ENCODE assay signal across 9 cellular contexts in the genomic region with DNA sequence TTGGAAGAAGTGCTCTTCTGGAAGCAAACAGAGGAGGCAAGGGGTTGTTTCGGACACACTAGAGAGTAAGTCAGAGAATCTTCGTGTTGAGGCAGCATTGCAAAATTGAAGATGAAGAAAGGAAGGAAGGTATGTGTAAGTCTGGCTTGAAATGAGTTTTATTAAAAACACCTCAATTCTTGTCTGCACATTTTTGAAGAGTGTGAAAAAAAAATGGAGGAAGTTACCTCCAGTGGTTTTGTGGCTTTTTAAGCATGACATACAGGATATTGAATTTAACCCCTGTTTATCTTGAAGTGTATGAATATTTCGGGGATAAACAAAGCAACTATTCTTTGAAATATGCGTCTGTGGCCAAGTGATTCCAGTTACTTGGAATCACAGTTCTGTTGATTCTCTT.
DNase-seq lines count a peak whose midpoint lies in the region; ATAC-seq, FAIRE-seq and TF ChIP-seq lines count a peak whose summit lies in the region.
"Had no signal": no experiment of that assay in that cellular context is flagged by ENCODE, and none has a peak within 500 bp of the region (broad histone marks: within the 10 kb centered on the region; RNA-seq: fewer than 3 reads in every experiment).

No MANE protein-coding gene starts in this region.

- CTCF ChIA-PET in CD4-positive, alpha-beta T cell (lab: Charles Lee), result interaction anchor here (5.0 kb wide), 1 partner anchor 48 kb away, joined by 35 read pairs; no protein-coding TSS in a partner anchor

- H3K9me3 Mint-ChIP-seq in CD4-positive, alpha-beta T cell, result no peaks in the 10 kb centered on the region
- H3K9me3 Mint-ChIP-seq in astrocyte (ENCODE audit: unreplicated experiment), result no peaks in the 10 kb centered on the region
- H3K9me3 Mint-ChIP-seq in naive thymus-derived CD8-positive, alpha-beta T cell, result peaks cover 0 to 2% (median 0%) of the 10 kb centered on the region in 9 donors

- peak; percentile 58 for ATAC-seq in CD4-positive, alpha-beta T cell (ENCODE audit: poor library complexity)
- ATAC-seq in naive thymus-derived CD8-positive, alpha-beta T cell, result peak; percentile 46 to 63
- ATAC-seq in HG02970 (IDR thresholded peaks at IDR 0.05; ENCODE audit: low FRiP score, unreplicated experiment) (no peak), GM21381 (IDR thresholded peaks at IDR 0.05; ENCODE audit: unreplicated experiment) (no peak)

- POLR2A ChIA-PET in CD4-positive, alpha-beta T cell (lab: Charles Lee), result interaction anchor here (1.0 to 10.9 kb wide), 5 partner anchors 18 to 115 kb away, joined by 3 to 167 read pairs (median 18); no protein-coding TSS in a partner anchor
- POLR2A ChIA-PET in naive thymus-derived CD8-positive, alpha-beta T cell (lab: Charles Lee), result interaction anchor here (1.1 to 3.7 kb wide), 4 partner anchors 20 to 48 kb away, joined by 3 to 21 read pairs (median 7); no protein-coding TSS in a partner anchor

- H2AFZ ChIP-seq in astrocyte (ENCODE audit: low read depth, low read length), result no peak overlapping the region
- H2AFZ ChIP-seq: hepatocyte had no signal

- H3K27me3 ChIP-seq in CD4-positive, alpha-beta T cell (ENCODE audit: control insufficient read depth, insufficient read depth, low read length), result no peaks in the 10 kb centered on the region
- H3K27me3 ChIP-seq in astrocyte (ENCODE audit: insufficient read depth, low read length), result no peaks in the 10 kb centered on the region
- H3K27me3 ChIP-seq: hepatocyte had no signal

- H3K4me1 ChIP-seq in astrocyte (ENCODE audit: insufficient read depth, low read length), result peaks cover 19% of the 10 kb centered on the region

- H3K4me1 Mint-ChIP-seq in CD4-positive, alpha-beta T cell (ENCODE audit: low read depth), result peaks cover 73% of the 10 kb centered on the region
- peaks cover 44% of the 10 kb centered on the region for H3K4me1 Mint-ChIP-seq in astrocyte (ENCODE audit: low read depth, unreplicated experiment)
- H3K4me1 Mint-ChIP-seq in naive thymus-derived CD8-positive, alpha-beta T cell, result peaks cover 19 to 71% (median 48%) of the 10 kb centered on the region in 4 donors

- no peak for DNase-seq in CD4-positive, alpha-beta T cell
- DNase-seq in KBM-7, result peak; percentile 67
- DNase-seq in astrocyte (ENCODE audit: low read depth), result peak; percentile 77
- peak in 5 of 10 donors; percentile 33 to 88 (median 84) for DNase-seq in naive thymus-derived CD8-positive, alpha-beta T cell
- DNase-seq in cortex of kidney (lab: John Stamatoyannopoulos, UW), result no peak
- DNase-seq in head of caudate nucleus, result no peak

- H3K27ac Mint-ChIP-seq in CD4-positive, alpha-beta T cell, result peak overlapping the region; percentile 99
- H3K27ac Mint-ChIP-seq in astrocyte (ENCODE audit: unreplicated experiment), result peak overlapping the region; percentile 73
- H3K27ac Mint-ChIP-seq in naive thymus-derived CD8-positive, alpha-beta T cell, result peak overlapping the region; percentile 95 to 100 (median 99)

- peak overlapping the region; percentile 99 for H3K4me3 Mint-ChIP-seq in CD4-positive, alpha-beta T cell
- no peak overlapping the region for H3K4me3 Mint-ChIP-seq in astrocyte (ENCODE audit: unreplicated experiment)
- peak overlapping the region; percentile 80 to 100 (median 96) for H3K4me3 Mint-ChIP-seq in naive thymus-derived CD8-positive, alpha-beta T cell

- peak overlapping the region; percentile 36 for H3K4me2 ChIP-seq in astrocyte (ENCODE audit: low read length)

- no peaks in the 10 kb centered on the region for H3K9me3 ChIP-seq in CD4-positive, alpha-beta T cell (ENCODE audit: control insufficient read depth, low read length)
- no peaks in the 10 kb centered on the region for H3K9me3 ChIP-seq in astrocyte (ENCODE audit: insufficient read depth, low read depth, low read length)

- H3K9ac ChIP-seq in astrocyte (ENCODE audit: low read length), result no peak overlapping the region

- no peaks in the 10 kb centered on the region for H3K79me2 ChIP-seq in astrocyte (ENCODE audit: insufficient read depth, low read length)
- H3K79me2 ChIP-seq: hepatocyte had no signal

- FAIRE-seq in astrocyte (lab: Jason Lieb, UNC), result peak; percentile 39

- H3K36me3 ChIP-seq in astrocyte (ENCODE audit: insufficient read depth, low read length), result no peaks in the 10 kb centered on the region

- peaks cover 41% of the 10 kb centered on the region for H3K36me3 Mint-ChIP-seq in CD4-positive, alpha-beta T cell (ENCODE audit: low read depth)
- H3K36me3 Mint-ChIP-seq in astrocyte (ENCODE audit: low read depth, unreplicated experiment), result no peaks in the 10 kb centered on the region
- H3K36me3 Mint-ChIP-seq in naive thymus-derived CD8-positive, alpha-beta T cell, result no peaks in the 10 kb centered on the region

- peak overlapping the region; percentile 82 for H3K27ac ChIP-seq in CD4-positive, alpha-beta T cell (ENCODE audit: low read depth, low read length)
- H3K27ac ChIP-seq in astrocyte (ENCODE audit: low read depth, low read length), result no peak overlapping the region

- intact Hi-C loops in CD4-positive, alpha-beta T cell (cut with DNase I, micrococcal nuclease), result loop anchor here in 1 of 2 experiments (5.0 kb wide), 1 partner anchor 42 kb away; no protein-coding TSS in a partner anchor
- intact Hi-C loops in head of caudate nucleus (cut with DNase I), result no loop called here

- no peak overlapping the region for H3K4me3 ChIP-seq in astrocyte (ENCODE audit: insufficient read depth, low read depth, low read length)
- H3K4me3 ChIP-seq: hepatocyte had no signal

- no peaks in the 10 kb centered on the region for H4K20me1 ChIP-seq in astrocyte (ENCODE audit: insufficient read depth, low read length)

- no peaks in the 10 kb centered on the region for H3K27me3 Mint-ChIP-seq in CD4-positive, alpha-beta T cell
- H3K27me3 Mint-ChIP-seq in astrocyte (ENCODE audit: low read depth, unreplicated experiment), result no peaks in the 10 kb centered on the region
- no peaks in the 10 kb centered on the region for H3K27me3 Mint-ChIP-seq in naive thymus-derived CD8-positive, alpha-beta T cell

- in situ Hi-C loops in KBM-7 (cut with MboI; ENCODE audit: low pct_unique_long_range_greater_than_20kb, low sequenced_read_pairs), result no loop called here

- no peak for TF ChIP-seq CTCF in CD4-positive, alpha-beta T cell (IDR thresholded peaks at IDR 0.05)
- no peak for TF ChIP-seq CTCF in astrocyte (IDR thresholded peaks at IDR 0.05; ENCODE audit: insufficient read depth, low read depth, low read length)

Comparison
In these comparisons a context has a peak if more than half of its experiments do, and no peak if none do; other contexts are left out.
1. ATAC-seq: peak in CD4-positive, alpha-beta T cell (single experiment) and naive thymus-derived CD8-positive, alpha-beta T cell (2 of 2); none in HG02970 (single experiment) and GM21381 (single experiment).
2. DNase-seq: peak in KBM-7 (single experiment) and astrocyte (single experiment); none in CD4-positive, alpha-beta T cell (0 of 10), cortex of kidney (single experiment) and head of caudate nucleus (0 of 42).
3. Peak in every context shown above with its lines, with median percentiles within 50 percentile points of each other: H3K27ac Mint-ChIP-seq.